In the genomic region with DNA sequence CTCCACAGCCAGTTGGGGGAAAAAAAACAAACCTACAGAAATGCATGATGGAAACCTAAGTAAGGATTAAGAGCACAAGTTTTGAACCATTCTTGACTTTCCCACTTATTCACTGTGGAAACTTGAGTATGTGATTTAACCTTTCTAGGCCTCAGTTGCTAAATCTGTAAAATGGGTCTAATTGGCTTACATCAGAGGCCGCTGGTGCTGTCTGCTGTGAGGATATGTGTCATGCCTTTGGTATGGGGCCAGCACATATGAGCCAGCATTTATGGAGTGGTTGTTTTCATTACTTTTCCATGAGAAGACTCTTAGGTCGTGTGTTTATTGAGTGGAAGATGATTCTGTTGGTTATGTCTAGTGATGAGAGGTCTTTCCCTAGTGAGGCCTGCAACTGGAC, we compare ENCODE assay signal across 15 cellular contexts.
DNase-seq lines count a peak whose midpoint lies in the region; ATAC-seq, FAIRE-seq and TF ChIP-seq lines count a peak whose summit lies in the region.
"Had no signal": no experiment of that assay in that cellular context is flagged by ENCODE, and none has a peak within 500 bp of the region (broad histone marks: within the 10 kb centered on the region; RNA-seq: fewer than 3 reads in every experiment).

No MANE protein-coding gene starts in this region.

- POLR2A ChIA-PET in activated CD8-positive, alpha-beta T cell treated with anti-CD3 and anti-CD28 coated beads, Interleukin-2, amount 10 ng/mL, durations not matched to agents 7 days and 5 days (lab: Charles Lee), result no interaction called here

- CTCF ChIA-PET in activated CD8-positive, alpha-beta T cell treated with anti-CD3 and anti-CD28 coated beads, Interleukin-2, amount 10 ng/mL, durations not matched to agents 7 days and 5 days (lab: Charles Lee), result interaction anchor here (0.6 to 1.2 kb wide), 2 partner anchors 112 to 393 kb away, joined by 3 read pairs; no protein-coding TSS in a partner anchor

- no peaks in the 10 kb centered on the region for H3K27me3 Mint-ChIP-seq in activated CD8-positive, alpha-beta T cell treated with anti-CD3 and anti-CD28 coated beads, Interleukin-2, amount 10 ng/mL, durations not matched to agents 7 days and 5 days (ENCODE audit: low read depth)
- H3K27me3 Mint-ChIP-seq: activated naive CD8-positive, alpha-beta T cell treated with anti-CD3 and anti-CD28 coated beads, Interleukin-2, amount 10 ng/mL, durations not matched to agents 7 days and 5 days had no signal

- no peak for TF ChIP-seq EP300 in tibial nerve (IDR thresholded peaks at IDR 0.05)

- no peak overlapping the region for H3K4me3 Mint-ChIP-seq in activated CD8-positive, alpha-beta T cell treated with anti-CD3 and anti-CD28 coated beads, Interleukin-2, amount 10 ng/mL, durations not matched to agents 7 days and 5 days
- H3K4me3 Mint-ChIP-seq: activated naive CD8-positive, alpha-beta T cell treated with anti-CD3 and anti-CD28 coated beads, Interleukin-2, amount 10 ng/mL, durations not matched to agents 7 days and 5 days had no signal

- H3K9me3 ChIP-seq in tibial nerve, result no peaks in the 10 kb centered on the region
- H3K9me3 ChIP-seq: left lung, thoracic aorta had no signal

- peaks cover 0 to 14% (median 9%) of the 10 kb centered on the region in 4 donors for H3K4me1 ChIP-seq in tibial nerve

- H3K27ac Mint-ChIP-seq in activated CD8-positive, alpha-beta T cell treated with anti-CD3 and anti-CD28 coated beads, Interleukin-2, amount 10 ng/mL, durations not matched to agents 7 days and 5 days, result no peak overlapping the region

- H3K4me3 ChIP-seq in epithelial cell of esophagus (ENCODE audit: low read length), result no peak overlapping the region
- no peak overlapping the region for H3K4me3 ChIP-seq in tibial nerve
- H3K4me3 ChIP-seq: left lung, SK-N-MC, thoracic aorta had no signal

- no peak for TF ChIP-seq CTCF in epithelial cell of esophagus (IDR thresholded peaks at IDR 0.05; ENCODE audit: insufficient read depth, low read depth, low read length, missing control alignments)
- no peak for TF ChIP-seq CTCF in tibial nerve (IDR thresholded peaks at IDR 0.05)

- no peaks in the 10 kb centered on the region for H3K9me3 Mint-ChIP-seq in activated CD8-positive, alpha-beta T cell treated with anti-CD3 and anti-CD28 coated beads, Interleukin-2, amount 10 ng/mL, durations not matched to agents 7 days and 5 days (ENCODE audit: insufficient read depth)
- H3K9me3 Mint-ChIP-seq: activated naive CD8-positive, alpha-beta T cell treated with anti-CD3 and anti-CD28 coated beads, Interleukin-2, amount 10 ng/mL, durations not matched to agents 7 days and 5 days had no signal

- TF ChIP-seq POLR2A in tibial nerve (IDR thresholded peaks at IDR 0.05), result no peak

- DNase-seq in ELR (ENCODE audit: low read depth), result peak; percentile 93
- DNase-seq in RCC 7860 (ENCODE audit: low spot score), result peak; percentile 48
- DNase-seq in epithelial cell of esophagus (ENCODE audit: low read depth), result peak; percentile 75
- DNase-seq in pulmonary artery endothelial cell (ENCODE audit: low read depth, low spot score), result peak; percentile 57
- no peak for DNase-seq in NCI-H1105 treated with DMSO at 0.1 percent for 48 hours (lab: John Stamatoyannopoulos, UW)
- no peak for DNase-seq in tibial nerve (ENCODE audit: low spot score in 2 of 2)
- no peak for DNase-seq in activated CD8-positive, alpha-beta T cell treated with anti-CD3 and anti-CD28 coated beads, Interleukin-2, amount 10 ng/mL, durations not matched to agents 7 days and 5 days
- DNase-seq in DMS153 treated with DMSO at 0.1 percent for 48 hours (lab: John Stamatoyannopoulos, UW; ENCODE audit: unreplicated experiment), result no peak
- DNase-seq: activated CD4-positive, alpha-beta T cell treated with anti-CD3 and anti-CD28 coated beads, Interleukin-2, amount 50 U/mL, for 4 hours; activated naive CD8-positive, alpha-beta T cell treated with anti-CD3 and anti-CD28 coated beads, Interleukin-2, amount 10 ng/mL, durations not matched to agents 7 days and 5 days; Karpas-422; left lung had no signal

- H3K4me1 Mint-ChIP-seq in activated CD8-positive, alpha-beta T cell treated with anti-CD3 and anti-CD28 coated beads, Interleukin-2, amount 10 ng/mL, durations not matched to agents 7 days and 5 days (ENCODE audit: low read depth), result peaks cover 17% of the 10 kb centered on the region

- WGBS in tibial nerve, 2 donors, result 49 to 56% methylated on average over 2 of the region's 2 CpGs

- peaks cover 62% of the 10 kb centered on the region for H3K36me3 Mint-ChIP-seq in activated CD8-positive, alpha-beta T cell treated with anti-CD3 and anti-CD28 coated beads, Interleukin-2, amount 10 ng/mL, durations not matched to agents 7 days and 5 days (ENCODE audit: low read depth)

- H3K27me3 ChIP-seq in tibial nerve, result no peaks in the 10 kb centered on the region

- no peak for ATAC-seq in activated CD8-positive, alpha-beta T cell treated with anti-CD3 and anti-CD28 coated beads, Interleukin-2, amount 10 ng/mL, durations not matched to agents 7 days and 5 days
- ATAC-seq: esophagus mucosa, left lung had no signal

- no peak for FAIRE-seq in RCC 7860 (lab: Jason Lieb, UNC)

- no peak overlapping the region for H3K27ac ChIP-seq in tibial nerve
- H3K27ac ChIP-seq: left lung, SK-N-MC, thoracic aorta had no signal

- H3K36me3 ChIP-seq in tibial nerve, result peaks cover 0 to 40% (median 0%) of the 10 kb centered on the region in 3 donors

Comparison
In these comparisons a context has a peak if more than half of its experiments do, and no peak if none do; other contexts are left out.
1. DNase-seq: peak in ELR (single experiment), RCC 7860 (single experiment), epithelial cell of esophagus (single experiment) and pulmonary artery endothelial cell (single experiment); none in NCI-H1105 treated with DMSO at 0.1 percent for 48 hours (single experiment), tibial nerve (0 of 2), activated CD8-positive, alpha-beta T cell treated with anti-CD3 and anti-CD28 coated beads, Interleukin-2, amount 10 ng/mL, durations not matched to agents 7 days and 5 days (single experiment) and DMS153 treated with DMSO at 0.1 percent for 48 hours (single experiment).